In the genomic region with DNA sequence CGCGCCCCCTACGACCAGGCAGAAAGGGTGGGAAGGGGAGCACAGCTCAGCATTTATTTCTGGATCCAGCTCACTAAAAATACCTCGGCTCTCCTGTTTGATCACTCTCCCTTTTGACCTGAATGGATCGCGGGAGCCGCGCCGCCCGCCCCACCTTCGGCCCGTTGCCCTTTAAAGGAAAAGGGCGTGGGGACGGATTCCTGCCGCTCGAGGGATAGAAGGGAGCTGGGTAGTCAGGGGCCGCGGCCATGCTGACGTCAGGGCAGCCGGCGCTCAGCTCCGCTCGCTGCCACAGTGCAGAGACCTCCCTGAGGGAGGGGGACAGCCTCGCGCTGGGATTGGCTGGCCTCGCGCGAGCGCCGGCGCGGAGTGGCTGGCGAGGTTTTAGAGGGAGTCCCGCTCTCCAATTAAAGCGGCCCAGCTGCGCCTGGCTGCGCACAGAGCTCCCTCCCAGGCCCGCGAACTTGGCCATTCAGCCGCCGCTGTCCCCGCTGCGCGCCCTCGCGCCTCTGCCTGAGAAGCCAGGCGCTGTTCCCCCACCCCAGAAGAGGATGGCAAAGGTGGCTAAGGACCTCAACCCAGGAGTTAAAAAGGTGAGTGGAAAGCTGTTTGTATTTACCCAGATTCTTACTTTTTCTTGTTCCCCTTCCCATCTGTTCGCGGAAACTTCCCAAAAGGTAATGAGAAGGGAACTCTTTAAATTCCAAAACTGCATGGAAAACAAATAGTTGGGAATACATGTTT, we compare ENCODE assay signal across 1 cellular context.
TF ChIP-seq lines count a peak whose summit lies in the region.

A gene with protein sequence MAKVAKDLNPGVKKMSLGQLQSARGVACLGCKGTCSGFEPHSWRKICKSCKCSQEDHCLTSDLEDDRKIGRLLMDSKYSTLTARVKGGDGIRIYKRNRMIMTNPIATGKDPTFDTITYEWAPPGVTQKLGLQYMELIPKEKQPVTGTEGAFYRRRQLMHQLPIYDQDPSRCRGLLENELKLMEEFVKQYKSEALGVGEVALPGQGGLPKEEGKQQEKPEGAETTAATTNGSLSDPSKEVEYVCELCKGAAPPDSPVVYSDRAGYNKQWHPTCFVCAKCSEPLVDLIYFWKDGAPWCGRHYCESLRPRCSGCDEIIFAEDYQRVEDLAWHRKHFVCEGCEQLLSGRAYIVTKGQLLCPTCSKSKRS (plus strand): TSS at position 436 of the 744 bp plus-strand sequence. CDS start 116 bp downstream, at position 552.

TF ChIP-seq in SK-N-SH, 30 proteins besides CTCF, POLR2A, EP300 and RAD21:
- TF ChIP-seq, protein P1, sequence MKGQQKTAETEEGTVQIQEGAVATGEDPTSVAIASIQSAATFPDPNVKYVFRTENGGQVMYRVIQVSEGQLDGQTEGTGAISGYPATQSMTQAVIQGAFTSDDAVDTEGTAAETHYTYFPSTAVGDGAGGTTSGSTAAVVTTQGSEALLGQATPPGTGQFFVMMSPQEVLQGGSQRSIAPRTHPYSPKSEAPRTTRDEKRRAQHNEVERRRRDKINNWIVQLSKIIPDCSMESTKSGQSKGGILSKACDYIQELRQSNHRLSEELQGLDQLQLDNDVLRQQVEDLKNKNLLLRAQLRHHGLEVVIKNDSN (IDR thresholded peaks at IDR 0.05; ENCODE audit: borderline replicate concordance, low read depth) = no peak
- no peak for TF ChIP-seq ELF1 (IDR thresholded peaks at IDR 0.05)
- no peak for TF ChIP-seq JUND (IDR thresholded peaks at IDR 0.05)
- TF ChIP-seq RCOR1 (IDR thresholded peaks at IDR 0.05; ENCODE audit: low read length) = peak; percentile 13; the same call in 1 of the 2 replicates
- TF ChIP-seq YY1 (IDR thresholded peaks at IDR 0.05; ENCODE audit: low read depth) = peak; percentile 65; the same call in 1 of the 2 replicates
- peak; percentile 45; the same call in 1 of the 2 replicates for TF ChIP-seq MXI1 (IDR thresholded peaks at IDR 0.05; ENCODE audit: low read depth, low read length)
- TF ChIP-seq FOXJ3 (CRISPR knock-in tag; IDR thresholded peaks at IDR 0.05) = no peak
- TF ChIP-seq MEF2A (IDR thresholded peaks at IDR 0.05; ENCODE audit: borderline replicate concordance, low read depth) = no peak
- TF ChIP-seq EZH2phosphoT487 (IDR thresholded peaks at IDR 0.05; ENCODE audit: borderline replicate concordance, low read depth) = no peak
- TF ChIP-seq CHD2 (IDR thresholded peaks at IDR 0.05; ENCODE audit: low read length, partially characterized antibody) = peak; percentile 44
- peak; percentile 33; the same call in 1 of the 2 replicates for TF ChIP-seq TCF12 (IDR thresholded peaks at IDR 0.05)
- no peak; the same call in 1 of the 2 replicates for TF ChIP-seq NFIC (IDR thresholded peaks at IDR 0.05; ENCODE audit: borderline replicate concordance)
- TF ChIP-seq, protein P2, sequence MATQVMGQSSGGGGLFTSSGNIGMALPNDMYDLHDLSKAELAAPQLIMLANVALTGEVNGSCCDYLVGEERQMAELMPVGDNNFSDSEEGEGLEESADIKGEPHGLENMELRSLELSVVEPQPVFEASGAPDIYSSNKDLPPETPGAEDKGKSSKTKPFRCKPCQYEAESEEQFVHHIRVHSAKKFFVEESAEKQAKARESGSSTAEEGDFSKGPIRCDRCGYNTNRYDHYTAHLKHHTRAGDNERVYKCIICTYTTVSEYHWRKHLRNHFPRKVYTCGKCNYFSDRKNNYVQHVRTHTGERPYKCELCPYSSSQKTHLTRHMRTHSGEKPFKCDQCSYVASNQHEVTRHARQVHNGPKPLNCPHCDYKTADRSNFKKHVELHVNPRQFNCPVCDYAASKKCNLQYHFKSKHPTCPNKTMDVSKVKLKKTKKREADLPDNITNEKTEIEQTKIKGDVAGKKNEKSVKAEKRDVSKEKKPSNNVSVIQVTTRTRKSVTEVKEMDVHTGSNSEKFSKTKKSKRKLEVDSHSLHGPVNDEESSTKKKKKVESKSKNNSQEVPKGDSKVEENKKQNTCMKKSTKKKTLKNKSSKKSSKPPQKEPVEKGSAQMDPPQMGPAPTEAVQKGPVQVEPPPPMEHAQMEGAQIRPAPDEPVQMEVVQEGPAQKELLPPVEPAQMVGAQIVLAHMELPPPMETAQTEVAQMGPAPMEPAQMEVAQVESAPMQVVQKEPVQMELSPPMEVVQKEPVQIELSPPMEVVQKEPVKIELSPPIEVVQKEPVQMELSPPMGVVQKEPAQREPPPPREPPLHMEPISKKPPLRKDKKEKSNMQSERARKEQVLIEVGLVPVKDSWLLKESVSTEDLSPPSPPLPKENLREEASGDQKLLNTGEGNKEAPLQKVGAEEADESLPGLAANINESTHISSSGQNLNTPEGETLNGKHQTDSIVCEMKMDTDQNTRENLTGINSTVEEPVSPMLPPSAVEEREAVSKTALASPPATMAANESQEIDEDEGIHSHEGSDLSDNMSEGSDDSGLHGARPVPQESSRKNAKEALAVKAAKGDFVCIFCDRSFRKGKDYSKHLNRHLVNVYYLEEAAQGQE (IDR thresholded peaks at IDR 0.05; ENCODE audit: low read depth, low read length) = no peak
- TF ChIP-seq, protein P3, sequence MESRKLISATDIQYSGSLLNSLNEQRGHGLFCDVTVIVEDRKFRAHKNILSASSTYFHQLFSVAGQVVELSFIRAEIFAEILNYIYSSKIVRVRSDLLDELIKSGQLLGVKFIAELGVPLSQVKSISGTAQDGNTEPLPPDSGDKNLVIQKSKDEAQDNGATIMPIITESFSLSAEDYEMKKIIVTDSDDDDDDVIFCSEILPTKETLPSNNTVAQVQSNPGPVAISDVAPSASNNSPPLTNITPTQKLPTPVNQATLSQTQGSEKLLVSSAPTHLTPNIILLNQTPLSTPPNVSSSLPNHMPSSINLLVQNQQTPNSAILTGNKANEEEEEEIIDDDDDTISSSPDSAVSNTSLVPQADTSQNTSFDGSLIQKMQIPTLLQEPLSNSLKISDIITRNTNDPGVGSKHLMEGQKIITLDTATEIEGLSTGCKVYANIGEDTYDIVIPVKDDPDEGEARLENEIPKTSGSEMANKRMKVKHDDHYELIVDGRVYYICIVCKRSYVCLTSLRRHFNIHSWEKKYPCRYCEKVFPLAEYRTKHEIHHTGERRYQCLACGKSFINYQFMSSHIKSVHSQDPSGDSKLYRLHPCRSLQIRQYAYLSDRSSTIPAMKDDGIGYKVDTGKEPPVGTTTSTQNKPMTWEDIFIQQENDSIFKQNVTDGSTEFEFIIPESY (IDR thresholded peaks at IDR 0.05; ENCODE audit: borderline replicate concordance, low read depth) = no peak
- TF ChIP-seq GATA2 (CRISPR knock-in tag; IDR thresholded peaks at IDR 0.05) = no peak
- TF ChIP-seq, protein P4, sequence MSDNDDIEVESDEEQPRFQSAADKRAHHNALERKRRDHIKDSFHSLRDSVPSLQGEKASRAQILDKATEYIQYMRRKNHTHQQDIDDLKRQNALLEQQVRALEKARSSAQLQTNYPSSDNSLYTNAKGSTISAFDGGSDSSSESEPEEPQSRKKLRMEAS (IDR thresholded peaks at IDR 0.05; ENCODE audit: low read depth) = peak; percentile 98
- no peak for TF ChIP-seq SIN3A (IDR thresholded peaks at IDR 0.05; ENCODE audit: borderline replicate concordance, low read depth, low read length)
- TF ChIP-seq RFX5 (IDR thresholded peaks at IDR 0.05; ENCODE audit: low read length) = peak; percentile 87
- TF ChIP-seq NRF1 (IDR thresholded peaks at IDR 0.05; ENCODE audit: low read depth, low read length) = peak; percentile 51
- TF ChIP-seq POLR2AphosphoS5 (IDR thresholded peaks at IDR 0.05; ENCODE audit: low read depth, low read length) = peak; percentile 44
- TF ChIP-seq, protein P5, sequence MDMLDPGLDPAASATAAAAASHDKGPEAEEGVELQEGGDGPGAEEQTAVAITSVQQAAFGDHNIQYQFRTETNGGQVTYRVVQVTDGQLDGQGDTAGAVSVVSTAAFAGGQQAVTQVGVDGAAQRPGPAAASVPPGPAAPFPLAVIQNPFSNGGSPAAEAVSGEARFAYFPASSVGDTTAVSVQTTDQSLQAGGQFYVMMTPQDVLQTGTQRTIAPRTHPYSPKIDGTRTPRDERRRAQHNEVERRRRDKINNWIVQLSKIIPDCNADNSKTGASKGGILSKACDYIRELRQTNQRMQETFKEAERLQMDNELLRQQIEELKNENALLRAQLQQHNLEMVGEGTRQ (IDR thresholded peaks at IDR 0.05; ENCODE audit: borderline replicate concordance, low read depth, low read length) = no peak
- TF ChIP-seq, protein P6, sequence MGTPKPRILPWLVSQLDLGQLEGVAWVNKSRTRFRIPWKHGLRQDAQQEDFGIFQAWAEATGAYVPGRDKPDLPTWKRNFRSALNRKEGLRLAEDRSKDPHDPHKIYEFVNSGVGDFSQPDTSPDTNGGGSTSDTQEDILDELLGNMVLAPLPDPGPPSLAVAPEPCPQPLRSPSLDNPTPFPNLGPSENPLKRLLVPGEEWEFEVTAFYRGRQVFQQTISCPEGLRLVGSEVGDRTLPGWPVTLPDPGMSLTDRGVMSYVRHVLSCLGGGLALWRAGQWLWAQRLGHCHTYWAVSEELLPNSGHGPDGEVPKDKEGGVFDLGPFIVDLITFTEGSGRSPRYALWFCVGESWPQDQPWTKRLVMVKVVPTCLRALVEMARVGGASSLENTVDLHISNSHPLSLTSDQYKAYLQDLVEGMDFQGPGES (IDR thresholded peaks at IDR 0.05; ENCODE audit: low read depth, low read length) = peak; percentile 69
- TF ChIP-seq RXRA (IDR thresholded peaks at IDR 0.05; ENCODE audit: borderline replicate concordance, low read depth) = no peak
